Comparison of ENCODE assay signal across 19 cellular contexts in genomic region chr6:134835998-134836397, GRCh38.
DNase-seq lines count a peak whose midpoint lies in the region; ATAC-seq, FAIRE-seq and TF ChIP-seq lines count a peak whose summit lies in the region.
"Had no signal": no experiment of that assay in that cellular context is flagged by ENCODE, and none has a peak within 500 bp of the region (broad histone marks: within the 10 kb centered on the region; RNA-seq: fewer than 3 reads in every experiment).

No MANE protein-coding gene starts in this region.

- H3K4me3 ChIP-seq in ACC112 (ENCODE audit: low read depth, low read length), result no peak overlapping the region
- H3K4me3 ChIP-seq in H1 (ENCODE audit: extremely low read depth in 1 of 4, insufficient read depth in 2 of 4, low read depth in 3 of 4, low read length in 4 of 4), result no peak overlapping the region
- no peak overlapping the region for H3K4me3 ChIP-seq in left lung
- H3K4me3 ChIP-seq: adrenal gland, spleen had no signal

- H3K4ac ChIP-seq in H1 (replicated peaks; ENCODE audit: insufficient read length, low read depth, low read length), result no peak overlapping the region

- TF ChIP-seq EP300 in H1 (IDR thresholded peaks at IDR 0.05; ENCODE audit: borderline replicate concordance in 1 of 2, low read depth in 2 of 2, low read length in 2 of 2), result no peak

- peak; percentile 7 for FAIRE-seq in H1 (lab: Jason Lieb, UNC)
- FAIRE-seq: kidney, urothelium cell line had no signal

- H3K9me3 ChIP-seq in H1 (ENCODE audit: insufficient read depth in 2 of 2, low read depth in 1 of 2, low read length in 1 of 2) (no peaks in the 10 kb centered on the region), left lung (no peaks in the 10 kb centered on the region)
- H3K9me3 ChIP-seq: adrenal gland, spleen had no signal

- H4K20me1 ChIP-seq in H1 (replicated peaks in 1 of 2; ENCODE audit: control insufficient read depth in 1 of 2, insufficient read depth in 2 of 2, low read length in 2 of 2), result no peaks in the 10 kb centered on the region

- intact Hi-C loops in left lung (cut with DNase I), result no loop called here

- no peak overlapping the region for H3K18ac ChIP-seq in H1 (ENCODE audit: extremely low read depth, low read length)

- H3K79me1 ChIP-seq in H1 (ENCODE audit: low read depth, low read length), result no peaks in the 10 kb centered on the region

- peak overlapping the region; percentile 87 for H2AFZ ChIP-seq in ACC112 (ENCODE audit: low read length, unreplicated experiment)
- peak overlapping the region; percentile 27; the same call in 1 of the 2 replicates for H2AFZ ChIP-seq in H1 (ENCODE audit: low read length)

- H2BK5ac ChIP-seq in H1 (ENCODE audit: low read depth, low read length), result no peak overlapping the region

- POLR2A ChIA-PET in H1 (lab: Charles Lee; ENCODE audit: partially characterized antibody), result no interaction called here

- H3K36me3 ChIP-seq in ACC112 (ENCODE audit: insufficient read depth, low read length) (no peaks in the 10 kb centered on the region), H1 (ENCODE audit: control insufficient read depth in 2 of 4, insufficient read depth in 4 of 4, low read length in 3 of 4) (no peaks in the 10 kb centered on the region), left lung (no peaks in the 10 kb centered on the region)
- H3K36me3 ChIP-seq: adrenal gland, spleen had no signal

- H3K79me2 ChIP-seq in ACC112 (ENCODE audit: control insufficient read depth, insufficient read depth, low read length, unreplicated experiment) (no peaks in the 10 kb centered on the region), H1 (ENCODE audit: control insufficient read depth in 1 of 2, insufficient read depth in 2 of 2, low read length in 2 of 2) (no peaks in the 10 kb centered on the region)

- peak; percentile 33 for DNase-seq in NCI-H446 treated with DMSO at 0.1 percent for 48 hours (lab: John Stamatoyannopoulos, UW)
- DNase-seq in H1 (ENCODE audit: low read depth in 1 of 2, low spot score in 2 of 2), result no peak
- DNase-seq in left lung, result no peak
- DNase-seq in activated naive CD4-positive, alpha-beta T cell treated with anti-CD3 and anti-CD28 coated beads, Interleukin-2, amount 50 U/mL, for 16 hours, result no peak
- no peak for DNase-seq in activated T-cell treated with anti-CD3 and anti-CD28 coated beads for 4 hours
- DNase-seq in GM19238 (ENCODE audit: insufficient read length, low spot score), result no peak
- DNase-seq in OCI-M2 (lab: John Stamatoyannopoulos, UW; ENCODE audit: unreplicated experiment), result no peak
- DNase-seq: activated CD4-positive, alpha-beta T cell treated with anti-CD3 and anti-CD28 coated beads for 1 hour; caudate nucleus; CD4-positive, CD25-positive, alpha-beta regulatory T cell; DMS153; H9; kidney; NCI-H1436; NCI-H2227 treated with DMSO at 0.1 percent for 48 hours; spleen had no signal

- H2AK5ac ChIP-seq in H1 (ENCODE audit: low read depth, low read length), result no peak overlapping the region

- no peak overlapping the region for H3K23ac ChIP-seq in H1 (ENCODE audit: insufficient read length)

- no peak overlapping the region for H3K14ac ChIP-seq in H1 (ENCODE audit: insufficient read length)

- TF ChIP-seq CTCF in H1 (IDR thresholded peaks at IDR 0.05; ENCODE audit: control extremely low read depth in 1 of 3, insufficient read depth in 1 of 3, low read depth in 1 of 3, low read length in 3 of 3) (no peak), left lung (IDR thresholded peaks at IDR 0.05) (no peak)

- WGBS in H1 (ENCODE audit: extremely low coverage in 1 of 2, insufficient coverage in 1 of 2, insufficient read length in 1 of 2, insufficient replicate concordance in 2 of 2, low coverage in 1 of 2, low lambda C conversion rate in 2 of 2, missing lambda C conversion rate in 1 of 2), 2 experiments, result 77% methylated on average over 2 of the region's 2 CpGs; no CpG with 5 or more reads in 1 of the 2 experiments

- H2BK120ac ChIP-seq in H1 (replicated peaks; ENCODE audit: low read depth, low read length), result no peak overlapping the region

- H3K4me2 ChIP-seq in H1 (ENCODE audit: insufficient read depth in 1 of 2, low read depth in 2 of 2, low read length in 2 of 2), result no peak overlapping the region

- H3K56ac ChIP-seq in H1 (replicated peaks; ENCODE audit: insufficient read length, low read depth, low read length), result no peak overlapping the region

- no peak overlapping the region for H2BK12ac ChIP-seq in H1 (ENCODE audit: low read depth, low read length)

- H2BK15ac ChIP-seq in H1 (ENCODE audit: low read length), result no peak overlapping the region

- no peaks in the 10 kb centered on the region for H3K27me3 ChIP-seq in ACC112 (ENCODE audit: insufficient read depth, low read length)
- no peaks in the 10 kb centered on the region for H3K27me3 ChIP-seq in H1 (replicated peaks in 1 of 4; ENCODE audit: control insufficient read depth in 3 of 4, extremely low read depth in 1 of 4, insufficient read depth in 3 of 4, low read length in 3 of 4)
- no peaks in the 10 kb centered on the region for H3K27me3 ChIP-seq in left lung
- H3K27me3 ChIP-seq: adrenal gland, spleen had no signal

- CTCF ChIA-PET in H1 (lab: Charles Lee; ENCODE audit: partially characterized antibody), result interaction anchor here (0.6 to 2.9 kb wide), 9 partner anchors 9 to 712 kb away, joined by 3 to 14 read pairs (median 3); no protein-coding TSS in a partner anchor

- no peak overlapping the region for H2BK20ac ChIP-seq in H1 (ENCODE audit: low read length)

- ATAC-seq in left lung, result peak; percentile 22

- H3K4me1 ChIP-seq in ACC112 (ENCODE audit: control insufficient read depth, insufficient read depth, low read length, unreplicated experiment), result peaks cover 8% of the 10 kb centered on the region
- 0 out of 7 replicates have a peak, but pooled peaks cover 0 to 3% (median 0%) of the 10 kb centered on the region in 4 experiments for H3K4me1 ChIP-seq in H1 (replicated peaks in 1 of 4; ENCODE audit: control insufficient read depth in 3 of 4, insufficient read depth in 4 of 4, low read length in 3 of 4)
- no peaks in the 10 kb centered on the region for H3K4me1 ChIP-seq in left lung
- H3K4me1 ChIP-seq: adrenal gland, spleen had no signal

- no peak for TF ChIP-seq RAD21 in H1 (IDR thresholded peaks at IDR 0.05 in 1 of 2, conservative IDR thresholded peaks at IDR 0.05 in 1 of 2; ENCODE audit: low read depth in 2 of 2, low read length in 2 of 2)

- H4K8ac ChIP-seq in H1 (ENCODE audit: extremely low read depth, insufficient read depth, low read length), result no peak overlapping the region

- no peak overlapping the region for H4K5ac ChIP-seq in H1 (ENCODE audit: insufficient read length, low read depth, low read length)

- TF ChIP-seq POLR2A in H1 (IDR thresholded peaks at IDR 0.05; ENCODE audit: control extremely low read depth in 1 of 2, low read depth in 2 of 2, low read length in 2 of 2), result no peak

- no peaks in the 10 kb centered on the region; the same call in 1 of the 2 replicates for H3K23me2 ChIP-seq in H1 (ENCODE audit: low read depth, low read length)

- no peak overlapping the region for H3K9ac ChIP-seq in H1 (replicated peaks in 1 of 4; ENCODE audit: extremely low read depth in 1 of 4, low read depth in 3 of 4, low read length in 3 of 4)

- H4K91ac ChIP-seq in H1 (replicated peaks; ENCODE audit: insufficient read length, low read length), result no peak overlapping the region

- H3K27ac ChIP-seq in ACC112 (ENCODE audit: low read depth, low read length) (no peak overlapping the region), H1 (ENCODE audit: low read depth, low read length) (no peak overlapping the region), left lung (peak overlapping the region in 1 of 2 donors; percentile 17)
- H3K27ac ChIP-seq: adrenal gland, spleen had no signal

TF ChIP-seq in H1, 55 proteins besides CTCF, POLR2A, EP300 and RAD21:
- no peak for TF ChIP-seq SIX5 (IDR thresholded peaks at IDR 0.05; ENCODE audit: low read depth, low read length)
TF ChIP-seq in H1: peak in this region for 0.
